Comparison of ENCODE assay signal across 18 cellular contexts in genomic region chr17:4837471-4838305, GRCh38. TPM values are rescaled to one million over a fixed set of nuclear protein-coding genes. Genes with fewer than 3 reads are reported as not detected.
DNase-seq lines count a peak whose midpoint lies in the region; ATAC-seq and TF ChIP-seq lines count a peak whose summit lies in the region.
"Had no signal": no experiment of that assay in that cellular context is flagged by ENCODE, and none has a peak within 500 bp of the region (broad histone marks: within the 10 kb centered on the region; RNA-seq: fewer than 3 reads in every experiment).

No MANE protein-coding gene starts in this region.

- intact Hi-C loops in ovary (cut with DNase I): no loop called here

- no peak for TF ChIP-seq POLR2A in ovary (IDR thresholded peaks at IDR 0.05)

- peaks cover 44 to 83% (median 68%) of the 10 kb centered on the region in 4 donors for H3K4me1 Mint-ChIP-seq in CD4-positive, CD25-positive, alpha-beta regulatory T cell
- peaks cover 60% of the 10 kb centered on the region for H3K4me1 Mint-ChIP-seq in brain

- peaks cover 11% of the 10 kb centered on the region for H3K27me3 Mint-ChIP-seq in CD4-positive, CD25-positive, alpha-beta regulatory T cell
- peaks cover 4% of the 10 kb centered on the region for H3K27me3 Mint-ChIP-seq in brain

- no peak overlapping the region for H3K4me3 ChIP-seq in CD4-positive, CD25-positive, alpha-beta regulatory T cell (ENCODE audit: low read depth, low read length)
- H3K4me3 ChIP-seq in right atrium auricular region: no peak overlapping the region
- H3K4me3 ChIP-seq in ovary: no peak overlapping the region
- H3K4me3 ChIP-seq: GM23248 had no signal

- ATAC-seq in CD4-positive, CD25-positive, alpha-beta regulatory T cell (ENCODE audit: low read depth in 2 of 2): no peak
- no peak for ATAC-seq in omental fat pad (ENCODE audit: low FRiP score)

- H3K9me3 ChIP-seq in CD4-positive, CD25-positive, alpha-beta regulatory T cell (ENCODE audit: control insufficient read depth in 2 of 2, low read length in 2 of 2): no peaks in the 10 kb centered on the region
- H3K9me3 ChIP-seq in right atrium auricular region (no peaks in the 10 kb centered on the region), ovary (no peaks in the 10 kb centered on the region)
- H3K9me3 ChIP-seq: SK-N-SH had no signal

- H3K36me3 Mint-ChIP-seq in CD4-positive, CD25-positive, alpha-beta regulatory T cell: peaks cover 16% of the 10 kb centered on the region
- peaks cover 9% of the 10 kb centered on the region for H3K36me3 Mint-ChIP-seq in brain

- H3K36me3 ChIP-seq in CD4-positive, CD25-positive, alpha-beta regulatory T cell (ENCODE audit: control insufficient read depth, insufficient read depth, low read length): peaks cover 9% of the 10 kb centered on the region
- H3K36me3 ChIP-seq in right atrium auricular region (no peaks in the 10 kb centered on the region), ovary (no peaks in the 10 kb centered on the region)

- WGBS in ovary, 3 donors: 6 to 15% (median 10%) methylated on average over 13 of the region's 13 CpGs

- peak overlapping the region in 3 of 4 donors; percentile 17 to 70 (median 22) for H3K4me3 Mint-ChIP-seq in CD4-positive, CD25-positive, alpha-beta regulatory T cell
- peak overlapping the region in 4 of 5 experiments; percentile 14 to 52 (median 33) for H3K4me3 Mint-ChIP-seq in brain

- no peaks in the 10 kb centered on the region for H3K27me3 ChIP-seq in CD4-positive, CD25-positive, alpha-beta regulatory T cell (ENCODE audit: control insufficient read depth, insufficient read depth, low read length)
- H3K27me3 ChIP-seq in right atrium auricular region: no peaks in the 10 kb centered on the region
- H3K27me3 ChIP-seq in ovary: no peaks in the 10 kb centered on the region

- no peaks in the 10 kb centered on the region for H3K9me3 Mint-ChIP-seq in CD4-positive, CD25-positive, alpha-beta regulatory T cell
- peaks cover 0 to 2% (median 0%) of the 10 kb centered on the region in 5 experiments for H3K9me3 Mint-ChIP-seq in brain

- H3K4me1 ChIP-seq in CD4-positive, CD25-positive, alpha-beta regulatory T cell (ENCODE audit: control insufficient read depth, insufficient read depth, low read length, poor library complexity, severe bottlenecking): peaks cover 57% of the 10 kb centered on the region
- H3K4me1 ChIP-seq in right atrium auricular region (peaks cover 0 to 52% of the 10 kb centered on the region in 2 donors), ovary (ENCODE audit: insufficient read depth) (peaks cover 32% of the 10 kb centered on the region)

- H3K27ac Mint-ChIP-seq in CD4-positive, CD25-positive, alpha-beta regulatory T cell: peak overlapping the region in 1 of 3 donors; percentile 54
- H3K27ac Mint-ChIP-seq in brain: peak overlapping the region in 4 of 5 experiments; percentile 29 to 56 (median 41)

- TF ChIP-seq CTCF in brain (conservative IDR thresholded peaks at IDR 0.05) (no peak), right atrium auricular region (IDR thresholded peaks at IDR 0.05) (peak in 1 of 2 donors; percentile 35), ovary (IDR thresholded peaks at IDR 0.05) (no peak), omental fat pad (IDR thresholded peaks at IDR 0.05) (no peak)

- DNase-seq in CD4-positive, CD25-positive, alpha-beta regulatory T cell: no peak
- DNase-seq in right atrium auricular region (ENCODE audit: low spot score) (no peak), ovary (peak; percentile 48 to 77 (median 57)), omental fat pad (ENCODE audit: low spot score) (no peak), NCI-H2081 treated with DMSO at 0.1 percent for 48 hours (lab: John Stamatoyannopoulos, UW) (no peak), T-helper 2 cell (no peak), NCI-H1105 treated with DMSO at 0.1 percent for 48 hours (lab: John Stamatoyannopoulos, UW) (no peak)
- DNase-seq: activated CD8-positive, alpha-beta memory T cell treated with anti-CD3 and anti-CD28 coated beads for 24 hours; effector CD4-positive, alpha-beta T cell; foreskin melanocyte; GM23248; NCI-H1048; NCI-H446; SK-N-SH; stimulated activated CD8-positive, alpha-beta memory T cell treated with anti-CD3 and anti-CD28 coated beads, Interleukin-4, amount 100 ng/mL, for 48 hours had no signal

- TF ChIP-seq EP300 in ovary (IDR thresholded peaks at IDR 0.05): no peak

- no peak overlapping the region for H3K27ac ChIP-seq in CD4-positive, CD25-positive, alpha-beta regulatory T cell (ENCODE audit: insufficient read depth, low read length, poor library complexity, severe bottlenecking)
- H3K27ac ChIP-seq in right atrium auricular region (peak overlapping the region; percentile 61 to 67), ovary (peak overlapping the region; percentile 25 to 66)
- H3K27ac ChIP-seq: GM23248 had no signal

RNA-seq across cellular contexts. Expression of gene MINK1, which starts 4.5 kb away (rescaled TPM):
- 235 TPM for total RNA-seq in CD4-positive, CD25-positive, alpha-beta regulatory T cell
- 10 to 100 TPM in 3 of 4 donors, 1 to 10 TPM in 1; 9.4 to 13.4 (median 11.6) TPM for polyA plus RNA-seq in CD4-positive, CD25-positive, alpha-beta regulatory T cell
- polyA plus RNA-seq in brain (ENCODE audit: insufficient read depth, low read depth, low replicate concordance) (61.8 TPM), ovary (10 to 100 TPM; 66.4 to 71.9 TPM)
- total RNA-seq in right atrium auricular region (10 to 100 TPM; 20.9 to 22.2 TPM), ovary (100 to 1,000 TPM in 4 of 7 donors, 10 to 100 TPM in 3; 37.6 to 177 (median 108) TPM), omental fat pad (10 to 100 TPM; 24.4 to 57.8 (median 31.9) TPM)

RNA-seq across cellular contexts. Expression of gene PLD2, which starts 30.7 kb away (rescaled TPM):
- 36.4 TPM for total RNA-seq in CD4-positive, CD25-positive, alpha-beta regulatory T cell
- 1 to 10 TPM; 1.6 to 4.7 (median 1.9) TPM for polyA plus RNA-seq in CD4-positive, CD25-positive, alpha-beta regulatory T cell
- 14.0 TPM for polyA plus RNA-seq in brain (ENCODE audit: insufficient read depth, low read depth, low replicate concordance)
- total RNA-seq in right atrium auricular region: 1 to 10 TPM; 5.5 to 6.7 TPM
- 10 to 100 TPM; 16.2 to 53.3 (median 42.7) TPM for total RNA-seq in ovary
- 10 to 100 TPM; 20.3 to 31.4 TPM for polyA plus RNA-seq in ovary
- total RNA-seq in omental fat pad: 10 to 100 TPM; 20.8 to 29.2 (median 24.3) TPM

RNA-seq across cellular contexts. Expression of gene PSMB6, which starts 41.7 kb away (rescaled TPM):
- 64.7 TPM for total RNA-seq in CD4-positive, CD25-positive, alpha-beta regulatory T cell
- 100 to 1,000 TPM; 281 to 354 (median 319) TPM for polyA plus RNA-seq in CD4-positive, CD25-positive, alpha-beta regulatory T cell
- polyA plus RNA-seq in brain (ENCODE audit: insufficient read depth, low read depth, low replicate concordance) (308 TPM), ovary (100 to 1,000 TPM in 1 of 2 donors, 10 to 100 TPM in 1; 87.8 to 111 TPM)
- total RNA-seq in right atrium auricular region (100 to 1,000 TPM; 153 to 201 TPM), ovary (100 to 1,000 TPM in 1 of 7 donors, 10 to 100 TPM in 6; 74.6 to 123 (median 87.9) TPM), omental fat pad (100 to 1,000 TPM; 109 to 164 (median 150) TPM)

RNA-seq across cellular contexts. Expression of gene GLTPD2, which starts 48.9 kb away (rescaled TPM):
- total RNA-seq in CD4-positive, CD25-positive, alpha-beta regulatory T cell: 0.39 TPM
- polyA plus RNA-seq in CD4-positive, CD25-positive, alpha-beta regulatory T cell: under 1 TPM in 1 of 4 donors, not detected in 3; 0.43 TPM
- polyA plus RNA-seq in brain (ENCODE audit: insufficient read depth, low read depth, low replicate concordance): not detected
- total RNA-seq in right atrium auricular region: not detected
- not detected for total RNA-seq in ovary
- not detected for polyA plus RNA-seq in ovary
- not detected for total RNA-seq in omental fat pad
- total RNA-seq: astrocyte had no signal
- polyA plus RNA-seq: AG04450, SK-N-SH had no signal

Comparison
In these comparisons a context has a peak if more than half of its experiments do, and no peak if none do; other contexts are left out.
1. DNase-seq: peak in ovary (5 of 5); none in CD4-positive, CD25-positive, alpha-beta regulatory T cell (0 of 3), right atrium auricular region (single experiment), omental fat pad (single experiment), NCI-H2081 treated with DMSO at 0.1 percent for 48 hours (single experiment), T-helper 2 cell (0 of 5) and NCI-H1105 treated with DMSO at 0.1 percent for 48 hours (single experiment).